In genomic region chr15:101288905-101289513, GRCh38 we compare ENCODE assay signal across 8 cellular contexts. TPM values are rescaled to one million over a fixed set of nuclear protein-coding genes. Genes with fewer than 3 reads are reported as not detected.
A peak's percentile ranks its signal among the peaks of the same experiment; 100 is the strongest.
DNase-seq lines count a peak whose midpoint lies in the region; ATAC-seq, FAIRE-seq and TF ChIP-seq lines count a peak whose summit lies in the region.

No MANE protein-coding gene starts in this region.

- H3K27ac ChIP-seq in SU-DHL-6 (ENCODE audit: low read depth, low read length): no peak overlapping the region
- no peak overlapping the region for H3K27ac ChIP-seq in esophagus muscularis mucosa (replicated peaks in 1 of 4)
- H3K27ac ChIP-seq in pancreas: no peak overlapping the region
- no peak overlapping the region for H3K27ac ChIP-seq in coronary artery

- ATAC-seq in activated CD4-positive, alpha-beta T cell treated with anti-CD3 and anti-CD28 coated beads for 36 hours: no peak
- ATAC-seq in pancreas: peak; percentile 26 to 75 (median 60)
- ATAC-seq in GM19395 (IDR thresholded peaks at IDR 0.05; ENCODE audit: unreplicated experiment): no peak

- TF ChIP-seq CTCF in SU-DHL-6 (IDR thresholded peaks at IDR 0.05; ENCODE audit: insufficient read depth, low read length, poor library complexity, severe bottlenecking): peak; percentile 65
- peak; percentile 40 to 63 (median 43) for TF ChIP-seq CTCF in esophagus muscularis mucosa (IDR thresholded peaks at IDR 0.05)
- peak in 3 of 4 donors; percentile 32 to 58 (median 49) for TF ChIP-seq CTCF in pancreas (IDR thresholded peaks at IDR 0.05)
- TF ChIP-seq CTCF in coronary artery (IDR thresholded peaks at IDR 0.05): no peak

- CTCF ChIA-PET in activated CD4-positive, alpha-beta T cell treated with anti-CD3 and anti-CD28 coated beads for 36 hours (lab: Charles Lee): interaction anchor here (0.6 to 2.7 kb wide), 13 partner anchors 9 to 464 kb away, joined by 3 to 31 read pairs (median 4); no protein-coding TSS in a partner anchor

- DNase-seq in activated CD4-positive, alpha-beta T cell treated with anti-CD3 and anti-CD28 coated beads for 36 hours: no peak
- DNase-seq in activated CD4-positive, alpha-beta T cell treated with anti-CD3 and anti-CD28 coated beads for 48 hours: no peak
- DNase-seq in esophagus muscularis mucosa (ENCODE audit: extremely low spot score): no peak
- no peak for DNase-seq in pancreas
- DNase-seq in coronary artery (ENCODE audit: low spot score): no peak

- no peaks in the 10 kb centered on the region for H3K27me3 Mint-ChIP-seq in activated CD4-positive, alpha-beta T cell treated with anti-CD3 and anti-CD28 coated beads for 36 hours
- H3K27me3 Mint-ChIP-seq in IgD-negative memory B cell: no peaks in the 10 kb centered on the region

- no peaks in the 10 kb centered on the region for H3K9me3 Mint-ChIP-seq in activated CD4-positive, alpha-beta T cell treated with anti-CD3 and anti-CD28 coated beads for 36 hours (ENCODE audit: low read depth)
- no peaks in the 10 kb centered on the region for H3K9me3 Mint-ChIP-seq in IgD-negative memory B cell

- H3K79me2 ChIP-seq in SU-DHL-6 (ENCODE audit: insufficient read depth, low read length): peaks cover 71% of the 10 kb centered on the region

- TF ChIP-seq EP300 in esophagus muscularis mucosa (IDR thresholded peaks at IDR 0.05): no peak

- H3K36me3 ChIP-seq in SU-DHL-6 (ENCODE audit: low read length) (peaks cover 64% of the 10 kb centered on the region), esophagus muscularis mucosa (peaks cover 25 to 67% (median 46%) of the 10 kb centered on the region in 4 donors), pancreas (peaks cover 0 to 26% (median 17%) of the 10 kb centered on the region in 3 donors)

- H3K9me3 ChIP-seq in SU-DHL-6 (ENCODE audit: insufficient read depth, low read length) (no peaks in the 10 kb centered on the region), esophagus muscularis mucosa (no peaks in the 10 kb centered on the region), pancreas (no peaks in the 10 kb centered on the region)

- peaks cover 39% of the 10 kb centered on the region for H4K20me1 ChIP-seq in SU-DHL-6 (ENCODE audit: low read depth, low read length)

- H3K27ac Mint-ChIP-seq in activated CD4-positive, alpha-beta T cell treated with anti-CD3 and anti-CD28 coated beads for 36 hours: peak overlapping the region; percentile 43
- peak overlapping the region in 2 of 3 donors; percentile 81 to 86 for H3K27ac Mint-ChIP-seq in IgD-negative memory B cell

- no peak for TF ChIP-seq POLR2A in esophagus muscularis mucosa (IDR thresholded peaks at IDR 0.05; ENCODE audit: low read depth)

- H3K36me3 Mint-ChIP-seq in activated CD4-positive, alpha-beta T cell treated with anti-CD3 and anti-CD28 coated beads for 36 hours (ENCODE audit: low read depth): peaks cover 81% of the 10 kb centered on the region
- H3K36me3 Mint-ChIP-seq in IgD-negative memory B cell: peaks cover 11% of the 10 kb centered on the region

- 72% methylated on average over 8 of the region's 8 CpGs for WGBS in esophagus muscularis mucosa
- 48 to 56% methylated on average over 8 of the region's 8 CpGs for WGBS in pancreas, 2 donors

- intact Hi-C loops in activated CD4-positive, alpha-beta T cell treated with anti-CD3 and anti-CD28 coated beads for 36 hours (cut with DNase I, micrococcal nuclease): no loop called here
- intact Hi-C loops in esophagus muscularis mucosa (cut with DNase I) (no loop called here), pancreas (cut with DNase I) (no loop called here)

- no peaks in the 10 kb centered on the region for H3K27me3 ChIP-seq in SU-DHL-6 (ENCODE audit: low read length)
- no peaks in the 10 kb centered on the region for H3K27me3 ChIP-seq in esophagus muscularis mucosa
- no peaks in the 10 kb centered on the region for H3K27me3 ChIP-seq in pancreas

- no peak overlapping the region for H3K9ac ChIP-seq in SU-DHL-6 (ENCODE audit: low read length)

- H3F3A ChIP-seq in SU-DHL-6 (ENCODE audit: insufficient read depth): peaks cover 25% of the 10 kb centered on the region

- H3K9me2 ChIP-seq in SU-DHL-6 (replicated peaks; ENCODE audit: insufficient read depth, low read length): no peaks in the 10 kb centered on the region

- no peak overlapping the region for H2AFZ ChIP-seq in SU-DHL-6 (ENCODE audit: low read depth, low read length, severe bottlenecking)

- no peak for FAIRE-seq in pancreas (lab: Jason Lieb, UNC)

- H3K4me1 ChIP-seq in esophagus muscularis mucosa (peaks cover 19 to 40% (median 33%) of the 10 kb centered on the region in 4 donors), pancreas (peaks cover 0 to 15% (median 11%) of the 10 kb centered on the region in 3 donors)

- H3K4me2 ChIP-seq in SU-DHL-6 (ENCODE audit: low read depth, low read length, poor library complexity, severe bottlenecking): no peak overlapping the region

- H3K4me1 Mint-ChIP-seq in activated CD4-positive, alpha-beta T cell treated with anti-CD3 and anti-CD28 coated beads for 36 hours: peaks cover 51% of the 10 kb centered on the region
- H3K4me1 Mint-ChIP-seq in IgD-negative memory B cell: peaks cover 27 to 42% (median 29%) of the 10 kb centered on the region in 3 donors

- POLR2A ChIA-PET in activated CD4-positive, alpha-beta T cell treated with anti-CD3 and anti-CD28 coated beads for 36 hours (lab: Charles Lee): interaction anchor here (0.6 to 0.9 kb wide), 2 partner anchors 11 to 103 kb away, joined by 3 to 5 read pairs; no protein-coding TSS in a partner anchor

- H3K4me3 Mint-ChIP-seq in activated CD4-positive, alpha-beta T cell treated with anti-CD3 and anti-CD28 coated beads for 36 hours: no peak overlapping the region
- peak overlapping the region in 1 of 4 donors; percentile 51 for H3K4me3 Mint-ChIP-seq in IgD-negative memory B cell

- no peak overlapping the region for H3K4me3 ChIP-seq in SU-DHL-6 (ENCODE audit: insufficient read depth, low read length, poor library complexity, severe bottlenecking)
- H3K4me3 ChIP-seq in esophagus muscularis mucosa: no peak overlapping the region
- no peak overlapping the region for H3K4me3 ChIP-seq in pancreas
- H3K4me3 ChIP-seq in coronary artery: no peak overlapping the region

RNA-seq across cellular contexts. Expression of gene SNRPA1, which starts 6.0 kb away (rescaled TPM):
- 100 to 1,000 TPM; 167 to 185 TPM for total RNA-seq in activated CD4-positive, alpha-beta T cell treated with anti-CD3 and anti-CD28 coated beads for 36 hours
- polyA plus RNA-seq in IgD-negative memory B cell (73.1 TPM), pancreas (10 to 100 TPM; 27.2 to 37.2 TPM)
- total RNA-seq in esophagus muscularis mucosa (10 to 100 TPM; 19.9 to 35.7 (median 25.2) TPM), pancreas (10 to 100 TPM; 16.7 to 25.4 (median 22.5) TPM)

RNA-seq across cellular contexts. Expression of gene SELENOS, which starts 11.7 kb away (rescaled TPM):
- total RNA-seq in activated CD4-positive, alpha-beta T cell treated with anti-CD3 and anti-CD28 coated beads for 36 hours: 10 to 100 TPM; 14.5 to 20.8 TPM
- polyA plus RNA-seq in IgD-negative memory B cell: 55.2 TPM
- total RNA-seq in esophagus muscularis mucosa: 10 to 100 TPM; 47.3 to 75.4 (median 59.8) TPM
- total RNA-seq in pancreas: 10 to 100 TPM; 26.6 to 50.4 (median 36.1) TPM
- polyA plus RNA-seq in pancreas: 10 to 100 TPM; 50.3 to 72.7 TPM

RNA-seq across cellular contexts. Expression of gene CHSY1, which starts 37.2 kb away (rescaled TPM):
- 10 to 100 TPM; 31.5 to 36.1 TPM for total RNA-seq in activated CD4-positive, alpha-beta T cell treated with anti-CD3 and anti-CD28 coated beads for 36 hours
- polyA plus RNA-seq in IgD-negative memory B cell (1.1 TPM), pancreas (1 to 10 TPM; 3.4 to 4.9 TPM)
- total RNA-seq in esophagus muscularis mucosa (10 to 100 TPM; 13.3 to 31.6 (median 19.6) TPM), pancreas (10 to 100 TPM in 1 of 6 donors, 1 to 10 TPM in 5; 4.6 to 11.2 (median 6.6) TPM)

Comparison
In these comparisons a context has a peak if more than half of its experiments do, and no peak if none do; other contexts are left out.
1. ATAC-seq: peak in pancreas (4 of 4); none in activated CD4-positive, alpha-beta T cell treated with anti-CD3 and anti-CD28 coated beads for 36 hours (single experiment) and GM19395 (single experiment).
2. RNA of gene SNRPA1, which starts 6.0 kb away (total RNA-seq): 167 to 185 TPM in activated CD4-positive, alpha-beta T cell treated with anti-CD3 and anti-CD28 coated beads for 36 hours; 19.9 to 35.7 TPM in esophagus muscularis mucosa and 16.7 to 25.4 TPM in pancreas; every median in the first group is over 4 times any median in the second.